In the genomic region with DNA sequence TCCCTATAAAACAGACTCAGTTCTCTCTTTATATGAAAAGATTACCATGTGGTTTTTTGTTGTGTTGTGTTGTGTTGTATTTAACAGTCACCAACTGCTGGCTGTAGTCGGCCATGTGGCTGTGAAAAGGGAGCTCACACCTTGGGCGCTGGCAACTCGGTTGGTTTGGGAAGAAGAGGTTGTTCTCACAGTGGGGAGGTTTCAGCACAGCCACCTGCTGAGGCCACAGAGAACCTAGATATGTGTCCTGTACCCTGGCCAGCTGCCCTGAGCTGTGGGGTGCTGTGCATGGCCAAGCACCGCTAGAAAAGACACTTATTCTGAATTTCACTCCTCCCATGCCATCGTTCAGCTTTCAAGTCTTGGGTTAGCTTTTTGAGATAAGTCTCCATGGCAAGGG, we compare ENCODE assay signal across 19 cellular contexts. TPM values are rescaled to one million over a fixed set of nuclear protein-coding genes. Genes with fewer than 3 reads are reported as not detected.
DNase-seq lines count a peak whose midpoint lies in the region; ATAC-seq and TF ChIP-seq lines count a peak whose summit lies in the region.
"Had no signal": no experiment of that assay in that cellular context is flagged by ENCODE, and none has a peak within 500 bp of the region (broad histone marks: within the 10 kb centered on the region; RNA-seq: fewer than 3 reads in every experiment).

No MANE protein-coding gene starts in this region.

- H2BK120ac ChIP-seq in H9 (ENCODE audit: low read depth, low read length, poor library complexity, severe bottlenecking), result no peak overlapping the region

- no peak overlapping the region for H3T11ph ChIP-seq in H9 (ENCODE audit: low read length)

- no peak overlapping the region for H3K4me3 ChIP-seq in OCI-LY1 (ENCODE audit: low read depth, low read length, poor library complexity, severe bottlenecking)
- no peak overlapping the region for H3K4me3 ChIP-seq in lung
- no peak overlapping the region for H3K4me3 ChIP-seq in upper lobe of right lung
- H3K4me3 ChIP-seq: GM23338 had no signal

- no peaks in the 10 kb centered on the region for H3K27me3 Mint-ChIP-seq in H9 (ENCODE audit: low read depth)

- H2AFZ ChIP-seq in H9 (ENCODE audit: low read length), result no peak overlapping the region
- H2AFZ ChIP-seq in OCI-LY1 (ENCODE audit: low read length), result no peak overlapping the region
- H2AFZ ChIP-seq: GM23338 had no signal

- H3K14ac ChIP-seq in H9 (ENCODE audit: insufficient read depth, low read length), result no peak overlapping the region

- H2BK12ac ChIP-seq in H9 (ENCODE audit: insufficient read length, low read depth, low read length), result no peak overlapping the region

- TF ChIP-seq CTCF in H9 (conservative IDR thresholded peaks at IDR 0.05) (no peak), OCI-LY1 (IDR thresholded peaks at IDR 0.05; ENCODE audit: low read length) (no peak), lung (IDR thresholded peaks at IDR 0.05; ENCODE audit: control extremely low read depth, extremely low read depth) (no peak), upper lobe of right lung (IDR thresholded peaks at IDR 0.05) (no peak)

- no peaks in the 10 kb centered on the region for H3K9me2 ChIP-seq in OCI-LY1 (ENCODE audit: low read depth, low read length)

- H3K9me3 ChIP-seq in H9 (ENCODE audit: control insufficient read depth, low read depth, low read length) (no peaks in the 10 kb centered on the region), OCI-LY1 (ENCODE audit: low read length) (no peaks in the 10 kb centered on the region), lung (ENCODE audit: control insufficient read depth in 2 of 2, insufficient read depth in 1 of 2, low read length in 1 of 2) (no peaks in the 10 kb centered on the region), upper lobe of right lung (no peaks in the 10 kb centered on the region)

- no peaks in the 10 kb centered on the region for H3K79me1 ChIP-seq in H9 (ENCODE audit: insufficient read depth, low read depth, low read length, poor library complexity, severe bottlenecking)

- H3K4me1 Mint-ChIP-seq in H9, result peaks cover 0 to 3% of the 10 kb centered on the region in 2 experiments; a peak in 1 of 4 replicates

- H3K27ac Mint-ChIP-seq in H9, result no peak overlapping the region
- H3K27ac Mint-ChIP-seq: GM23338 had no signal

- H3K4ac ChIP-seq in H9 (ENCODE audit: low read depth, low read length), result no peak overlapping the region

- H2AK5ac ChIP-seq in H9 (ENCODE audit: insufficient read length, low read length), result no peak overlapping the region

- H3K4me1 ChIP-seq in H9 (ENCODE audit: insufficient read depth, low read length), result no peaks in the 10 kb centered on the region
- H3K4me1 ChIP-seq in OCI-LY1 (ENCODE audit: insufficient read depth, low read length, severe bottlenecking), result no peaks in the 10 kb centered on the region
- no peaks in the 10 kb centered on the region for H3K4me1 ChIP-seq in lung (ENCODE audit: control insufficient read depth in 2 of 2, insufficient read depth in 2 of 2, low read length in 2 of 2)
- H3K4me1 ChIP-seq in upper lobe of right lung, result peaks cover 4% of the 10 kb centered on the region

- H3K79me2 ChIP-seq in H9 (ENCODE audit: insufficient read depth, low read length) (no peaks in the 10 kb centered on the region), OCI-LY1 (ENCODE audit: insufficient read depth, low read length) (0 out of 2 replicates have a peak, but pooled peaks cover 3% of the 10 kb centered on the region)

- H3K27ac ChIP-seq in H9 (ENCODE audit: insufficient read length, low read depth, low read length) (no peak overlapping the region), OCI-LY1 (ENCODE audit: low read depth, low read length, poor library complexity, severe bottlenecking) (peak overlapping the region; percentile 32), lung (ENCODE audit: low read depth in 1 of 2, low read length in 1 of 2) (no peak overlapping the region), upper lobe of right lung (no peak overlapping the region)

- no peak overlapping the region for H3K18ac ChIP-seq in H9 (ENCODE audit: insufficient read length, low read depth, low read length)

- H3K36me3 ChIP-seq in OCI-LY1 (ENCODE audit: insufficient read depth, low read length) (peaks cover 100% of the 10 kb centered on the region), lung (ENCODE audit: control insufficient read depth in 2 of 2, insufficient read depth in 2 of 2, low read length in 2 of 2) (peaks cover 0 to 9% of the 10 kb centered on the region in 2 donors), upper lobe of right lung (peaks cover 24% of the 10 kb centered on the region)

- H4K20me1 ChIP-seq in H9 (ENCODE audit: control insufficient read depth, insufficient read depth, insufficient read length) (no peaks in the 10 kb centered on the region), OCI-LY1 (ENCODE audit: insufficient read depth, low read length) (no peaks in the 10 kb centered on the region)

- no peak overlapping the region for H4K5ac ChIP-seq in H9 (ENCODE audit: insufficient read length, low read depth, low read length)

- no peak overlapping the region for H2BK15ac ChIP-seq in H9 (ENCODE audit: low read depth, low read length)

- intact Hi-C loops in upper lobe of right lung (cut with DNase I), result no loop called here

- no peaks in the 10 kb centered on the region for H3K27me3 ChIP-seq in H9 (ENCODE audit: insufficient read depth, low read length)
- no peaks in the 10 kb centered on the region for H3K27me3 ChIP-seq in OCI-LY1 (ENCODE audit: insufficient read depth, low read length)
- no peaks in the 10 kb centered on the region for H3K27me3 ChIP-seq in lung (ENCODE audit: control insufficient read depth, insufficient read depth)
- no peaks in the 10 kb centered on the region for H3K27me3 ChIP-seq in upper lobe of right lung

- H3K23me2 ChIP-seq in H9 (ENCODE audit: insufficient read length, low read depth, low read length, poor library complexity, severe bottlenecking), result no peaks in the 10 kb centered on the region

- no peak overlapping the region for H3K9ac ChIP-seq in H9 (ENCODE audit: extremely low read depth, insufficient read length, low read length)
- H3K9ac ChIP-seq in OCI-LY1 (ENCODE audit: low read length), result no peak overlapping the region

- WGBS in H9 (ENCODE audit: extremely low coverage, insufficient read length, low lambda C conversion rate), result no CpG with 5 or more reads among the region's 5 CpGs
- 89 to 90% methylated on average over 5 of the region's 5 CpGs for WGBS in lung, 2 donors

- H3K36me3 Mint-ChIP-seq in H9 (ENCODE audit: insufficient read depth in 1 of 3, low read depth in 3 of 3), result no peaks in the 10 kb centered on the region

- H2BK5ac ChIP-seq in H9 (ENCODE audit: insufficient read length, low read length), result no peak overlapping the region

- peaks cover 2% of the 10 kb centered on the region; the same call in 1 of the 2 replicates for H3F3A ChIP-seq in OCI-LY1 (ENCODE audit: insufficient read depth, low read length)

- H4K91ac ChIP-seq in H9 (ENCODE audit: insufficient read length, low read depth, low read length), result no peak overlapping the region

- no peak overlapping the region for H4K8ac ChIP-seq in H9 (replicated peaks; ENCODE audit: insufficient read length, low read depth, low read length)

- H3K9me3 Mint-ChIP-seq in H9, result no peaks in the 10 kb centered on the region
- H3K9me3 Mint-ChIP-seq: GM23338 had no signal

- no peak overlapping the region for H3K4me3 Mint-ChIP-seq in H9
- H3K4me3 Mint-ChIP-seq: GM23338 had no signal

- DNase-seq in H9 (peak; percentile 6), lung (ENCODE audit: low spot score) (peak; percentile 17), upper lobe of right lung (peak; percentile 19), NCI-H1105 (lab: John Stamatoyannopoulos, UW) (no peak), NCI-H345 treated with DMSO at 0.1 percent for 48 hours (lab: John Stamatoyannopoulos, UW; ENCODE audit: unreplicated experiment) (no peak)
- DNase-seq: C1 segment of cervical spinal cord, DND-41, KG1, NCI-H1436, NCI-H1930, NCI-H226, NCI-H524 treated with DMSO at 0.1 percent for 48 hours, SW 1271 had no signal

- H3K23ac ChIP-seq in H9 (ENCODE audit: insufficient read length, low read depth, low read length), result no peak overlapping the region

- H3K4me2 ChIP-seq in H9 (ENCODE audit: insufficient read depth, insufficient read length, low read length) (no peak overlapping the region), OCI-LY1 (ENCODE audit: low read length) (no peak overlapping the region)
- H3K4me2 ChIP-seq: GM23338 had no signal

- ATAC-seq in lung (ENCODE audit: insufficient read depth, low FRiP score), result no peak
- no peak for ATAC-seq in upper lobe of right lung
- no peak for ATAC-seq in HG03108 (IDR thresholded peaks at IDR 0.05; ENCODE audit: unreplicated experiment)
- ATAC-seq: GM23338, HCT116, HepG2, Panc1 had no signal

- no peak overlapping the region for H2BK20ac ChIP-seq in H9 (ENCODE audit: low read depth, low read length, poor library complexity, severe bottlenecking)

- no peak overlapping the region for H3K56ac ChIP-seq in H9 (ENCODE audit: insufficient read length, low read depth, low read length)

RNA-seq across cellular contexts. Expression of gene SYK, which starts 58.8 kb away (rescaled TPM):
- total RNA-seq in H9 (2021) (7.9 and 8.0 TPM in 2 replicates), lung (10 to 100 TPM; 22.3 to 71.6 TPM), upper lobe of right lung (63.8 TPM)
- 10 to 100 TPM; 13.7 to 47.8 TPM for polyA plus RNA-seq in lung
- total RNA-seq: HepG2 had no signal
- polyA plus RNA-seq: HepG2 had no signal

Comparison
In these comparisons a context has a peak if more than half of its experiments do, and no peak if none do; other contexts are left out.
1. DNase-seq: peak in H9 (single experiment), lung (single experiment) and upper lobe of right lung (single experiment); none in NCI-H1105 (single experiment) and NCI-H345 treated with DMSO at 0.1 percent for 48 hours (single experiment).